1 cellular context compared by ENCODE assay signal in the genomic region with DNA sequence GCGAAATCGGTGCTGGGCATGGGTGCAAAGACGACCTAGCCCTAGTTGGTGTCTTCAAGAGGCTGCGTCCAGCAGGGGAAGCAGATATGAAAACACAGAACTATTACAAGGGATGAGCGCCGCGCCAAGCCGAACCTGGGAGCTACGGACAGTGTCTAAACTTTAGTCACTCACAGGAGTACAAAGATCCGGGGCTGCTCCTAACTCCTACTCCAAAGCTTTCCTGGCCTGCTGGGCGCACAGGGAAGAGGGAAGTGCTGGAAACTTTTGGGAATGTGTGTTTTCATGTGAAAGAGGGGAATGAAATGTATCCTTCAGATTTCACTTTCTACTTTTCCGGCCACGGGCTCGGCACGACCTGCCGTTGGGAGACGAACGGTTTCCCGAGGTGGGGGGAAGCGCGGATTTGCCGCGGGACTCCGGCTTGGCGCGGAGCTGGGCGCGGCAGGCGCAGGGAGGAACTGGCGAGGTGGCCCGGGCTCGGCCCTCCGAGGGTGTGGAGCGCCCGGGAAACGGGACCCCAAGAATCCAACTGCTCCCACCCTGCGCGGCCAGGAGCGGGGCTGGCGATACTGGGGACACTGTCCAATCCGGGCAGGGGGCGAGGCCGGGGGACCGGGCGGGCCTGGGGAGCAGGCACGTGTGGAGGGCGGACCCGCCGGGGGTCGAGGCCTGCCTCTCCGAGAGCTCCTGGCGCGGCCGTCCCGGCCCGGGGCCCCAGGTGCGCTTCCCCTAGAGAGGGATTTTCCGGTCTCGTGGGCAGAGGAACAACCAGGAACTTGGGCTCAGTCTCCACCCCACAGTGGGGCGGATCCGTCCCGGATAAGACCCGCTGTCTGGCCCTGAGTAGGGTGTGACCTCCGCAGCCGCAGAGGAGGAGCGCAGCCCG.
TF ChIP-seq lines count a peak whose summit lies in the region.

A gene (plus strand): TSS at position 854 of the 889 bp plus-strand sequence. CDS start 39,432 bp downstream, outside the sequence.

TF ChIP-seq in K562, 482 proteins besides CTCF, POLR2A, EP300 and RAD21 (continued from another document and continues in another):
- TF ChIP-seq, protein P1, sequence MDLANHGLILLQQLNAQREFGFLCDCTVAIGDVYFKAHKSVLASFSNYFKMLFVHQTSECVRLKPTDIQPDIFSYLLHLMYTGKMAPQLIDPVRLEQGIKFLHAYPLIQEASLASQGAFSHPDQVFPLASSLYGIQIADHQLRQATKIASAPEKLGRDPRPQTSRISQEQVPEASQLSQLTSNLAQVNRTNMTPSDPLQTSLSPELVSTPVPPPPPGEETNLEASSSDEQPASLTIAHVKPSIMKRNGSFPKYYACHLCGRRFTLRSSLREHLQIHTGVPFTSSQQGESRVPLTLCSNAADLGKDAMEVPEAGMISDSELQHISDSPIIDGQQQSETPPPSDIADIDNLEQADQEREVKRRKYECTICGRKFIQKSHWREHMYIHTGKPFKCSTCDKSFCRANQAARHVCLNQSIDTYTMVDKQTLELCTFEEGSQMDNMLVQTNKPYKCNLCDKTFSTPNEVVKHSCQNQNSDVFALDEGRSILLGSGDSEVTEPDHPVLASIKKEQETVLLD (IDR thresholded peaks at IDR 0.05) = 0 out of 2 replicates have a peak, but pooled peaks have one; percentile 43
- TF ChIP-seq, protein P2, sequence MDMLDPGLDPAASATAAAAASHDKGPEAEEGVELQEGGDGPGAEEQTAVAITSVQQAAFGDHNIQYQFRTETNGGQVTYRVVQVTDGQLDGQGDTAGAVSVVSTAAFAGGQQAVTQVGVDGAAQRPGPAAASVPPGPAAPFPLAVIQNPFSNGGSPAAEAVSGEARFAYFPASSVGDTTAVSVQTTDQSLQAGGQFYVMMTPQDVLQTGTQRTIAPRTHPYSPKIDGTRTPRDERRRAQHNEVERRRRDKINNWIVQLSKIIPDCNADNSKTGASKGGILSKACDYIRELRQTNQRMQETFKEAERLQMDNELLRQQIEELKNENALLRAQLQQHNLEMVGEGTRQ (CRISPR knock-in tag; IDR thresholded peaks at IDR 0.05) = peak; percentile 52; the same call in 1 of the 2 replicates
- TF ChIP-seq PTRF (tag; IDR thresholded peaks at IDR 0.05) (no peak), TBP (optimal IDR thresholded peaks at IDR 0.05; ENCODE audit: low read depth, low read length) (peak; percentile 50), MTA3 (IDR thresholded peaks at IDR 0.05; ENCODE audit: borderline replicate concordance) (peak; percentile 50), ZNF143 (CRISPR knock-in tag; IDR thresholded peaks at IDR 0.05) (no peak), ZKSCAN3 (CRISPR knock-in tag; IDR thresholded peaks at IDR 0.05) (no peak), CBFA2T3 (IDR thresholded peaks at IDR 0.05) (0 out of 2 replicates have a peak, but pooled peaks have one; percentile 9), ZFX (CRISPR knock-in tag; IDR thresholded peaks at IDR 0.05) (peak; percentile 88), U2AF1 (optimal IDR thresholded peaks at IDR 0.05; ENCODE audit: low read depth, low read length) (peak; percentile 14), NFRKB (IDR thresholded peaks at IDR 0.05; ENCODE audit: low read depth) (no peak), HDAC1 (IDR thresholded peaks at IDR 0.05) (peak in 1 of 2 experiments; percentile 54; a peak in 2 of 4 replicates), BRD4 (IDR thresholded peaks at IDR 0.05) (0 out of 2 replicates have a peak, but pooled peaks have one; percentile 59), CBX3 (IDR thresholded peaks at IDR 0.05; ENCODE audit: borderline replicate concordance in 1 of 2, low read length in 2 of 2) (no peak), PCBP1 (IDR thresholded peaks at IDR 0.05; ENCODE audit: low read depth, low read length, poor library complexity, severe bottlenecking) (peak; percentile 22), PHF21A (IDR thresholded peaks at IDR 0.05; ENCODE audit: borderline replicate concordance, low read depth) (no peak), TAF1 (IDR thresholded peaks at IDR 0.05; ENCODE audit: control insufficient read depth, extremely low read depth, insufficient read depth, low read length, severe bottlenecking) (peak; percentile 15), L3MBTL2 (IDR thresholded peaks at IDR 0.05) (peak; percentile 89), ZNF12 (CRISPR knock-in tag; IDR thresholded peaks at IDR 0.05) (0 out of 2 replicates have a peak, but pooled peaks have one; percentile 26), TBL1XR1 (IDR thresholded peaks at IDR 0.05; ENCODE audit: low read length in 2 of 2) (no peak), HNRNPLL (IDR thresholded peaks at IDR 0.05; ENCODE audit: low read depth, low read length, poor library complexity, severe bottlenecking) (peak; percentile 46), EP400 (IDR thresholded peaks at IDR 0.05) (peak; percentile 50; the same call in 1 of the 2 replicates), POLR2G (IDR thresholded peaks at IDR 0.05; ENCODE audit: low read depth, low read length) (peak; percentile 89)
- TF ChIP-seq, protein P3, sequence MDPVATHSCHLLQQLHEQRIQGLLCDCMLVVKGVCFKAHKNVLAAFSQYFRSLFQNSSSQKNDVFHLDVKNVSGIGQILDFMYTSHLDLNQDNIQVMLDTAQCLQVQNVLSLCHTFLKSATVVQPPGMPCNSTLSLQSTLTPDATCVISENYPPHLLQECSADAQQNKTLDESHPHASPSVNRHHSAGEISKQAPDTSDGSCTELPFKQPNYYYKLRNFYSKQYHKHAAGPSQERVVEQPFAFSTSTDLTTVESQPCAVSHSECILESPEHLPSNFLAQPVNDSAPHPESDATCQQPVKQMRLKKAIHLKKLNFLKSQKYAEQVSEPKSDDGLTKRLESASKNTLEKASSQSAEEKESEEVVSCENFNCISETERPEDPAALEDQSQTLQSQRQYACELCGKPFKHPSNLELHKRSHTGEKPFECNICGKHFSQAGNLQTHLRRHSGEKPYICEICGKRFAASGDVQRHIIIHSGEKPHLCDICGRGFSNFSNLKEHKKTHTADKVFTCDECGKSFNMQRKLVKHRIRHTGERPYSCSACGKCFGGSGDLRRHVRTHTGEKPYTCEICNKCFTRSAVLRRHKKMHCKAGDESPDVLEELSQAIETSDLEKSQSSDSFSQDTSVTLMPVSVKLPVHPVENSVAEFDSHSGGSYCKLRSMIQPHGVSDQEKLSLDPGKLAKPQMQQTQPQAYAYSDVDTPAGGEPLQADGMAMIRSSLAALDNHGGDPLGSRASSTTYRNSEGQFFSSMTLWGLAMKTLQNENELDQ (CRISPR knock-in tag; IDR thresholded peaks at IDR 0.05; ENCODE audit: borderline replicate concordance) = no peak
- TF ChIP-seq, protein P4, sequence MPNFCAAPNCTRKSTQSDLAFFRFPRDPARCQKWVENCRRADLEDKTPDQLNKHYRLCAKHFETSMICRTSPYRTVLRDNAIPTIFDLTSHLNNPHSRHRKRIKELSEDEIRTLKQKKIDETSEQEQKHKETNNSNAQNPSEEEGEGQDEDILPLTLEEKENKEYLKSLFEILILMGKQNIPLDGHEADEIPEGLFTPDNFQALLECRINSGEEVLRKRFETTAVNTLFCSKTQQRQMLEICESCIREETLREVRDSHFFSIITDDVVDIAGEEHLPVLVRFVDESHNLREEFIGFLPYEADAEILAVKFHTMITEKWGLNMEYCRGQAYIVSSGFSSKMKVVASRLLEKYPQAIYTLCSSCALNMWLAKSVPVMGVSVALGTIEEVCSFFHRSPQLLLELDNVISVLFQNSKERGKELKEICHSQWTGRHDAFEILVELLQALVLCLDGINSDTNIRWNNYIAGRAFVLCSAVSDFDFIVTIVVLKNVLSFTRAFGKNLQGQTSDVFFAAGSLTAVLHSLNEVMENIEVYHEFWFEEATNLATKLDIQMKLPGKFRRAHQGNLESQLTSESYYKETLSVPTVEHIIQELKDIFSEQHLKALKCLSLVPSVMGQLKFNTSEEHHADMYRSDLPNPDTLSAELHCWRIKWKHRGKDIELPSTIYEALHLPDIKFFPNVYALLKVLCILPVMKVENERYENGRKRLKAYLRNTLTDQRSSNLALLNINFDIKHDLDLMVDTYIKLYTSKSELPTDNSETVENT (CRISPR knock-in tag; IDR thresholded peaks at IDR 0.05) = 0 out of 2 replicates have a peak, but pooled peaks have one; percentile 14
- TF ChIP-seq, protein P5, sequence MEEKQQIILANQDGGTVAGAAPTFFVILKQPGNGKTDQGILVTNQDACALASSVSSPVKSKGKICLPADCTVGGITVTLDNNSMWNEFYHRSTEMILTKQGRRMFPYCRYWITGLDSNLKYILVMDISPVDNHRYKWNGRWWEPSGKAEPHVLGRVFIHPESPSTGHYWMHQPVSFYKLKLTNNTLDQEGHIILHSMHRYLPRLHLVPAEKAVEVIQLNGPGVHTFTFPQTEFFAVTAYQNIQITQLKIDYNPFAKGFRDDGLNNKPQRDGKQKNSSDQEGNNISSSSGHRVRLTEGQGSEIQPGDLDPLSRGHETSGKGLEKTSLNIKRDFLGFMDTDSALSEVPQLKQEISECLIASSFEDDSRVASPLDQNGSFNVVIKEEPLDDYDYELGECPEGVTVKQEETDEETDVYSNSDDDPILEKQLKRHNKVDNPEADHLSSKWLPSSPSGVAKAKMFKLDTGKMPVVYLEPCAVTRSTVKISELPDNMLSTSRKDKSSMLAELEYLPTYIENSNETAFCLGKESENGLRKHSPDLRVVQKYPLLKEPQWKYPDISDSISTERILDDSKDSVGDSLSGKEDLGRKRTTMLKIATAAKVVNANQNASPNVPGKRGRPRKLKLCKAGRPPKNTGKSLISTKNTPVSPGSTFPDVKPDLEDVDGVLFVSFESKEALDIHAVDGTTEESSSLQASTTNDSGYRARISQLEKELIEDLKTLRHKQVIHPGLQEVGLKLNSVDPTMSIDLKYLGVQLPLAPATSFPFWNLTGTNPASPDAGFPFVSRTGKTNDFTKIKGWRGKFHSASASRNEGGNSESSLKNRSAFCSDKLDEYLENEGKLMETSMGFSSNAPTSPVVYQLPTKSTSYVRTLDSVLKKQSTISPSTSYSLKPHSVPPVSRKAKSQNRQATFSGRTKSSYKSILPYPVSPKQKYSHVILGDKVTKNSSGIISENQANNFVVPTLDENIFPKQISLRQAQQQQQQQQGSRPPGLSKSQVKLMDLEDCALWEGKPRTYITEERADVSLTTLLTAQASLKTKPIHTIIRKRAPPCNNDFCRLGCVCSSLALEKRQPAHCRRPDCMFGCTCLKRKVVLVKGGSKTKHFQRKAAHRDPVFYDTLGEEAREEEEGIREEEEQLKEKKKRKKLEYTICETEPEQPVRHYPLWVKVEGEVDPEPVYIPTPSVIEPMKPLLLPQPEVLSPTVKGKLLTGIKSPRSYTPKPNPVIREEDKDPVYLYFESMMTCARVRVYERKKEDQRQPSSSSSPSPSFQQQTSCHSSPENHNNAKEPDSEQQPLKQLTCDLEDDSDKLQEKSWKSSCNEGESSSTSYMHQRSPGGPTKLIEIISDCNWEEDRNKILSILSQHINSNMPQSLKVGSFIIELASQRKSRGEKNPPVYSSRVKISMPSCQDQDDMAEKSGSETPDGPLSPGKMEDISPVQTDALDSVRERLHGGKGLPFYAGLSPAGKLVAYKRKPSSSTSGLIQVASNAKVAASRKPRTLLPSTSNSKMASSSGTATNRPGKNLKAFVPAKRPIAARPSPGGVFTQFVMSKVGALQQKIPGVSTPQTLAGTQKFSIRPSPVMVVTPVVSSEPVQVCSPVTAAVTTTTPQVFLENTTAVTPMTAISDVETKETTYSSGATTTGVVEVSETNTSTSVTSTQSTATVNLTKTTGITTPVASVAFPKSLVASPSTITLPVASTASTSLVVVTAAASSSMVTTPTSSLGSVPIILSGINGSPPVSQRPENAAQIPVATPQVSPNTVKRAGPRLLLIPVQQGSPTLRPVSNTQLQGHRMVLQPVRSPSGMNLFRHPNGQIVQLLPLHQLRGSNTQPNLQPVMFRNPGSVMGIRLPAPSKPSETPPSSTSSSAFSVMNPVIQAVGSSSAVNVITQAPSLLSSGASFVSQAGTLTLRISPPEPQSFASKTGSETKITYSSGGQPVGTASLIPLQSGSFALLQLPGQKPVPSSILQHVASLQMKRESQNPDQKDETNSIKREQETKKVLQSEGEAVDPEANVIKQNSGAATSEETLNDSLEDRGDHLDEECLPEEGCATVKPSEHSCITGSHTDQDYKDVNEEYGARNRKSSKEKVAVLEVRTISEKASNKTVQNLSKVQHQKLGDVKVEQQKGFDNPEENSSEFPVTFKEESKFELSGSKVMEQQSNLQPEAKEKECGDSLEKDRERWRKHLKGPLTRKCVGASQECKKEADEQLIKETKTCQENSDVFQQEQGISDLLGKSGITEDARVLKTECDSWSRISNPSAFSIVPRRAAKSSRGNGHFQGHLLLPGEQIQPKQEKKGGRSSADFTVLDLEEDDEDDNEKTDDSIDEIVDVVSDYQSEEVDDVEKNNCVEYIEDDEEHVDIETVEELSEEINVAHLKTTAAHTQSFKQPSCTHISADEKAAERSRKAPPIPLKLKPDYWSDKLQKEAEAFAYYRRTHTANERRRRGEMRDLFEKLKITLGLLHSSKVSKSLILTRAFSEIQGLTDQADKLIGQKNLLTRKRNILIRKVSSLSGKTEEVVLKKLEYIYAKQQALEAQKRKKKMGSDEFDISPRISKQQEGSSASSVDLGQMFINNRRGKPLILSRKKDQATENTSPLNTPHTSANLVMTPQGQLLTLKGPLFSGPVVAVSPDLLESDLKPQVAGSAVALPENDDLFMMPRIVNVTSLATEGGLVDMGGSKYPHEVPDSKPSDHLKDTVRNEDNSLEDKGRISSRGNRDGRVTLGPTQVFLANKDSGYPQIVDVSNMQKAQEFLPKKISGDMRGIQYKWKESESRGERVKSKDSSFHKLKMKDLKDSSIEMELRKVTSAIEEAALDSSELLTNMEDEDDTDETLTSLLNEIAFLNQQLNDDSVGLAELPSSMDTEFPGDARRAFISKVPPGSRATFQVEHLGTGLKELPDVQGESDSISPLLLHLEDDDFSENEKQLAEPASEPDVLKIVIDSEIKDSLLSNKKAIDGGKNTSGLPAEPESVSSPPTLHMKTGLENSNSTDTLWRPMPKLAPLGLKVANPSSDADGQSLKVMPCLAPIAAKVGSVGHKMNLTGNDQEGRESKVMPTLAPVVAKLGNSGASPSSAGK (IDR thresholded peaks at IDR 0.05) = peak; percentile 86
- TF ChIP-seq, protein P6, sequence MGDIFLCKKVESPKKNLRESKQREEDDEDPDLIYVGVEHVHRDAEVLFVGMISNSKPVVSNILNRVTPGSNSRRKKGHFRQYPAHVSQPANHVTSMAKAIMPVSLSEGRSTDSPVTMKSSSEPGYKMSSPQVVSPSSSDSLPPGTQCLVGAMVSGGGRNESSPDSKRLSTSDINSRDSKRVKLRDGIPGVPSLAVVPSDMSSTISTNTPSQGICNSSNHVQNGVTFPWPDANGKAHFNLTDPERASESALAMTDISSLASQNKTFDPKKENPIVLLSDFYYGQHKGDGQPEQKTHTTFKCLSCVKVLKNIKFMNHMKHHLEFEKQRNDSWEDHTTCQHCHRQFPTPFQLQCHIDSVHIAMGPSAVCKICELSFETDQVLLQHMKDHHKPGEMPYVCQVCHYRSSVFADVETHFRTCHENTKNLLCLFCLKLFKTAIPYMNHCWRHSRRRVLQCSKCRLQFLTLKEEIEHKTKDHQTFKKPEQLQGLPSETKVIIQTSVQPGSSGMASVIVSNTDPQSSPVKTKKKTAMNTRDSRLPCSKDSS (IDR thresholded peaks at IDR 0.05; ENCODE audit: low read depth, partially characterized antibody) = no peak
- TF ChIP-seq, protein P7, sequence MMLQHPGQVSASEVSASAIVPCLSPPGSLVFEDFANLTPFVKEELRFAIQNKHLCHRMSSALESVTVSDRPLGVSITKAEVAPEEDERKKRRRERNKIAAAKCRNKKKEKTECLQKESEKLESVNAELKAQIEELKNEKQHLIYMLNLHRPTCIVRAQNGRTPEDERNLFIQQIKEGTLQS (IDR thresholded peaks at IDR 0.05) = no peak
- TF ChIP-seq, protein P7 (CRISPR knock-in tag; conservative IDR thresholded peaks at IDR 0.05) = 0 out of 2 replicates have a peak, but pooled peaks have one; percentile 27
